9 cellular contexts compared by ENCODE assay signal in the genomic region with DNA sequence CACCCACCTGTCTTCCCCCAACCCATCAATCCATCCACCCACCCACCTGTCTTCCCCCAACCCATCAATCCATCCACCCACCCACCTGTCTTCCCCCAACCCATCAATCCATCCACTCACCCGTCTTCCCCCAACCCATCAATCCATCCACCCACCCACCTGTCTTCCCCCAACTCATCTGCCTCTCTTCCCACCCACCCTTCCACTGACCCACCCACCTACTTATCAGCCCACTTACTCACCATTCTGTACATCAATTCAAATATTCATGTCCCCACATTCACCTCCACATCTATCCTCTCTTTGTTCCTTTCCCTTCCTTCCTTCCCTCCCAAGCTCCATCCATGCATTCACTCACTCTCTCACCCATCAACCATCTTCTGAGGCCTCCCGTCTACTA. TPM values are rescaled to one million over a fixed set of nuclear protein-coding genes. Genes with fewer than 3 reads are reported as not detected.
"Had no signal": no experiment of that assay in that cellular context is flagged by ENCODE, and none has a peak within 500 bp of the region (broad histone marks: within the 10 kb centered on the region; RNA-seq: fewer than 3 reads in every experiment).

No MANE protein-coding gene starts in this region.

RNA-seq across cellular contexts. Expression of a gene that starts 6.4 kb away (rescaled TPM):
- total RNA-seq: stomach, subcutaneous adipose tissue, vagina had no signal

RNA-seq across cellular contexts. Expression of a gene that starts 20.4 kb away (rescaled TPM):
- total RNA-seq: subcutaneous adipose tissue, suprapubic skin, temporal lobe, thoracic aorta, thyroid gland, vagina had no signal

RNA-seq across cellular contexts. Expression of a gene that starts 37.5 kb away (rescaled TPM):
- total RNA-seq: subcutaneous adipose tissue, tibial nerve, urinary bladder, vagina had no signal
